In genomic region chr9:72477862-72478564, GRCh38 we compare ENCODE assay signal across 9 cellular contexts. TPM values are rescaled to one million over a fixed set of nuclear protein-coding genes. Genes with fewer than 3 reads are reported as not detected.
DNase-seq lines count a peak whose midpoint lies in the region; ATAC-seq and TF ChIP-seq lines count a peak whose summit lies in the region.
"Had no signal": no experiment of that assay in that cellular context is flagged by ENCODE, and none has a peak within 500 bp of the region (broad histone marks: within the 10 kb centered on the region; RNA-seq: fewer than 3 reads in every experiment).

No MANE protein-coding gene starts in this region.

- H3K27me3 Mint-ChIP-seq in brain = no peaks in the 10 kb centered on the region

- H3K36me3 Mint-ChIP-seq in brain = no peaks in the 10 kb centered on the region

- H3K36me3 ChIP-seq in KMS-11 (ENCODE audit: insufficient read depth) (no peaks in the 10 kb centered on the region), lung (ENCODE audit: control insufficient read depth in 2 of 2, insufficient read depth in 2 of 2, low read length in 2 of 2) (no peaks in the 10 kb centered on the region)

- no peaks in the 10 kb centered on the region for H3K9me3 ChIP-seq in lung (ENCODE audit: control insufficient read depth in 2 of 2, insufficient read depth in 1 of 2, low read length in 1 of 2)

- H3K4me3 Mint-ChIP-seq in brain = no peak overlapping the region

- H3K4me1 ChIP-seq in KMS-11 (ENCODE audit: low read depth, poor library complexity, severe bottlenecking) (peaks cover 18% of the 10 kb centered on the region), lung (ENCODE audit: control insufficient read depth in 2 of 2, insufficient read depth in 2 of 2, low read length in 2 of 2) (peaks cover 10 to 11% of the 10 kb centered on the region in 2 donors)

- H3K79me2 ChIP-seq in KMS-11 (ENCODE audit: insufficient read depth, low read depth) = no peaks in the 10 kb centered on the region

- no peak for TF ChIP-seq CTCF in KMS-11 (conservative IDR thresholded peaks at IDR 0.05; ENCODE audit: low read depth, low read length)
- TF ChIP-seq CTCF in brain (conservative IDR thresholded peaks at IDR 0.05) = no peak
- TF ChIP-seq CTCF in lung (IDR thresholded peaks at IDR 0.05; ENCODE audit: control extremely low read depth, extremely low read depth) = no peak

- no peaks in the 10 kb centered on the region for H4K20me1 ChIP-seq in KMS-11 (ENCODE audit: insufficient read depth)

- no peak overlapping the region for H3K4me3 ChIP-seq in KMS-11 (IDR thresholded peaks at IDR 0.05; ENCODE audit: insufficient read depth, low read depth, low read length)
- H3K4me3 ChIP-seq in lung = no peak overlapping the region

- H3K4me2 ChIP-seq in KMS-11 = no peak overlapping the region

- peaks cover 0 to 8% (median 0%) of the 10 kb centered on the region in 5 experiments for H3K9me3 Mint-ChIP-seq in brain

- peaks cover 24% of the 10 kb centered on the region for H3K4me1 Mint-ChIP-seq in brain

- DNase-seq in DMS53 (lab: John Stamatoyannopoulos, UW) (peak; percentile 90), lung (ENCODE audit: low spot score) (peak; percentile 50), DMS79 treated with DMSO at 0.1 percent for 48 hours (lab: John Stamatoyannopoulos, UW) (no peak), COR-L47 (lab: John Stamatoyannopoulos, UW) (no peak)
- DNase-seq: left cardiac atrium had no signal

- H3K27ac ChIP-seq in KMS-11 = no peak overlapping the region
- H3K27ac ChIP-seq in lung (ENCODE audit: low read depth in 1 of 2, low read length in 1 of 2) = peak overlapping the region; percentile 38 to 87

- peak overlapping the region in 3 of 5 experiments; percentile 46 to 75 (median 61) for H3K27ac Mint-ChIP-seq in brain

- 36 to 56% methylated on average over 5 of the region's 5 CpGs for WGBS in lung, 2 donors

- no peak overlapping the region for H3K9ac ChIP-seq in KMS-11

- H2AFZ ChIP-seq in KMS-11 (ENCODE audit: low read depth) = peak overlapping the region; percentile 45; the same call in 1 of the 2 replicates

- ATAC-seq in lung (ENCODE audit: insufficient read depth, low FRiP score) = peak; percentile 81
- ATAC-seq in HG03025 (IDR thresholded peaks at IDR 0.05; ENCODE audit: low FRiP score, unreplicated experiment) = no peak
- no peak for ATAC-seq in HG03135 (IDR thresholded peaks at IDR 0.05; ENCODE audit: unreplicated experiment)

- H3K27me3 ChIP-seq in KMS-11 (ENCODE audit: insufficient read depth, low read depth) = no peaks in the 10 kb centered on the region
- no peaks in the 10 kb centered on the region for H3K27me3 ChIP-seq in lung (ENCODE audit: control insufficient read depth, insufficient read depth)

RNA-seq across cellular contexts. Expression of gene TMC1, which starts 43.4 kb away (rescaled TPM):
- 0.29 TPM for polyA plus RNA-seq in brain (ENCODE audit: insufficient read depth, low read depth, low replicate concordance)
- total RNA-seq in lung = under 1 TPM; 0.21 to 0.82 TPM
- under 1 TPM in 1 of 2 donors, not detected in 1; 0.10 TPM for polyA plus RNA-seq in lung

Comparison
In these comparisons a context has a peak if more than half of its experiments do, and no peak if none do; other contexts are left out.
1. DNase-seq: peak in DMS53 (single experiment) and lung (single experiment); none in DMS79 treated with DMSO at 0.1 percent for 48 hours (single experiment) and COR-L47 (single experiment).